12 cellular contexts compared by ENCODE assay signal in the genomic region with DNA sequence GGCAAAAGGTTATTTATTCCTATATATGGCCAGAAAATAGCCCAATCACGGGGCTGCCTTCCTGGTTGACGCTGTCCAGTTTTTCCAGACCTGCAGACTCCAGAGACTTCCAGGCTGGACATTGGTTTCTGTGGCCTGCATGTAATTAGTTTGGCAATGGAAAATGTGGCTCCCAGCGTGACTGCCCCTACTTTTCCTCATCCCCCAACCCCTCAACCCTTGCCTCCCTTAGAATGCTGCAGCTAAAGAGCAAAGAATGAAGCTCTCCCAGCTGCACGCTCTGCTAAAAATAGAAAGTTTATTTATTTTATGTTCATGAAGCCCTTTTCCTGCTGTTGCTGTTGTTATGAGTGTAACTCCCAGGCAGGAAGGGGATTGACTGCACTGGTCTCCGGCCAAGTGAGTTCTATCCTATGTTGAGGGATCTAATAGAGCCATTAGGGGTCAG. TPM values are rescaled to one million over a fixed set of nuclear protein-coding genes. Genes with fewer than 3 reads are reported as not detected.
DNase-seq lines count a peak whose midpoint lies in the region; ATAC-seq and TF ChIP-seq lines count a peak whose summit lies in the region.
"Had no signal": no experiment of that assay in that cellular context is flagged by ENCODE, and none has a peak within 500 bp of the region (broad histone marks: within the 10 kb centered on the region; RNA-seq: fewer than 3 reads in every experiment).

No MANE protein-coding gene starts in this region.

- TF ChIP-seq CTCF in astrocyte of the spinal cord (IDR thresholded peaks at IDR 0.05; ENCODE audit: low read depth, low read length) = no peak
- no peak for TF ChIP-seq CTCF in glutamatergic neuron (IDR thresholded peaks at IDR 0.05; ENCODE audit: partially characterized antibody, unreplicated experiment)
- no peak for TF ChIP-seq CTCF in GM13976 (IDR thresholded peaks at IDR 0.05; ENCODE audit: borderline replicate concordance, control extremely low read depth, extremely low read depth, insufficient read depth, missing control alignments)

- H3K9me3 Mint-ChIP-seq in glutamatergic neuron (ENCODE audit: unreplicated experiment) = no peaks in the 10 kb centered on the region
- H3K9me3 Mint-ChIP-seq in stimulated activated naive B cell treated with anti-CD40 and anti-IgM and Interleukin-4, amounts not matched to agents 10 μg/mL and 1 μg/mL and 100 μg/mL, for 72 hours = no peaks in the 10 kb centered on the region
- H3K9me3 Mint-ChIP-seq: CD4-positive, alpha-beta T cell had no signal

- no peaks in the 10 kb centered on the region for H3K27me3 Mint-ChIP-seq in glutamatergic neuron (ENCODE audit: unreplicated experiment)
- no peaks in the 10 kb centered on the region for H3K27me3 Mint-ChIP-seq in stimulated activated naive B cell treated with anti-CD40 and anti-IgM and Interleukin-4, amounts not matched to agents 10 μg/mL and 1 μg/mL and 100 μg/mL, for 72 hours
- H3K27me3 Mint-ChIP-seq: CD4-positive, alpha-beta T cell had no signal

- no peak overlapping the region for H3K4me3 ChIP-seq in astrocyte of the spinal cord (ENCODE audit: low read depth, low read length)
- H3K4me3 ChIP-seq: adrenal gland had no signal

- in situ Hi-C loops in astrocyte of the spinal cord (cut with HindIII; ENCODE audit: low sequenced_read_pairs) (no loop called here), GM13976 (cut with MboI; ENCODE audit: low sequenced_read_pairs, unreplicated experiment) (no loop called here)

- no peaks in the 10 kb centered on the region for H3K36me3 Mint-ChIP-seq in glutamatergic neuron (ENCODE audit: unreplicated experiment)
- H3K36me3 Mint-ChIP-seq in stimulated activated naive B cell treated with anti-CD40 and anti-IgM and Interleukin-4, amounts not matched to agents 10 μg/mL and 1 μg/mL and 100 μg/mL, for 72 hours = no peaks in the 10 kb centered on the region

- no peak overlapping the region for H3K4me3 Mint-ChIP-seq in glutamatergic neuron (ENCODE audit: unreplicated experiment)
- no peak overlapping the region for H3K4me3 Mint-ChIP-seq in stimulated activated naive B cell treated with anti-CD40 and anti-IgM and Interleukin-4, amounts not matched to agents 10 μg/mL and 1 μg/mL and 100 μg/mL, for 72 hours
- H3K4me3 Mint-ChIP-seq: CD4-positive, alpha-beta T cell had no signal

- no peaks in the 10 kb centered on the region for H3K4me1 Mint-ChIP-seq in glutamatergic neuron (ENCODE audit: low read depth, unreplicated experiment)
- peaks cover 44 to 65% of the 10 kb centered on the region in 2 donors for H3K4me1 Mint-ChIP-seq in stimulated activated naive B cell treated with anti-CD40 and anti-IgM and Interleukin-4, amounts not matched to agents 10 μg/mL and 1 μg/mL and 100 μg/mL, for 72 hours

- no peak overlapping the region for H3K27ac Mint-ChIP-seq in glutamatergic neuron (ENCODE audit: unreplicated experiment)
- H3K27ac Mint-ChIP-seq in stimulated activated naive B cell treated with anti-CD40 and anti-IgM and Interleukin-4, amounts not matched to agents 10 μg/mL and 1 μg/mL and 100 μg/mL, for 72 hours = no peak overlapping the region
- H3K27ac Mint-ChIP-seq: CD4-positive, alpha-beta T cell had no signal

- peak; percentile 92 for DNase-seq in EH (ENCODE audit: low read depth)
- DNase-seq in astrocyte of the spinal cord (ENCODE audit: low read depth, low spot score) = peak; percentile 17
- peak; percentile 64 for DNase-seq in left kidney (ENCODE audit: low read depth, low spot score)
- peak; percentile 24 for DNase-seq in smooth muscle cell of the brain vasculature (ENCODE audit: low read depth, low spot score)
- no peak for DNase-seq in glutamatergic neuron
- no peak for DNase-seq in activated T-cell treated with anti-CD3 and anti-CD28 coated beads, Interleukin-2, amount 50 U/mL, for 48 hours
- no peak for DNase-seq in stimulated activated naive B cell treated with anti-CD40 and anti-IgM and Interleukin-4, amounts not matched to agents 10 μg/mL and 1 μg/mL and 100 μg/mL, for 72 hours
- no peak for DNase-seq in GM13976 (ENCODE audit: low spot score)
- DNase-seq: adrenal gland; CD4-positive, alpha-beta T cell; NCI-H187 treated with DMSO at 0.1 percent for 48 hours; PC-3 had no signal

- ATAC-seq in stimulated activated naive B cell treated with anti-CD40 and anti-IgM and Interleukin-4, amounts not matched to agents 10 μg/mL and 1 μg/mL and 100 μg/mL, for 72 hours (replicated peaks) = no peak
- ATAC-seq: PC-3 had no signal

RNA-seq across cellular contexts. Expression of a gene that starts 8.5 kb away (rescaled TPM):
- total RNA-seq in glutamatergic neuron (ENCODE audit: unreplicated experiment) = not detected

Comparison
In these comparisons a context has a peak if more than half of its experiments do, and no peak if none do; other contexts are left out.
1. DNase-seq: peak in EH (single experiment), astrocyte of the spinal cord (single experiment), left kidney (single experiment) and smooth muscle cell of the brain vasculature (single experiment); none in glutamatergic neuron (single experiment), activated T-cell treated with anti-CD3 and anti-CD28 coated beads, Interleukin-2, amount 50 U/mL, for 48 hours (0 of 2), stimulated activated naive B cell treated with anti-CD40 and anti-IgM and Interleukin-4, amounts not matched to agents 10 μg/mL and 1 μg/mL and 100 μg/mL, for 72 hours (single experiment) and GM13976 (single experiment).